1 cellular context compared by ENCODE assay signal in the genomic region with DNA sequence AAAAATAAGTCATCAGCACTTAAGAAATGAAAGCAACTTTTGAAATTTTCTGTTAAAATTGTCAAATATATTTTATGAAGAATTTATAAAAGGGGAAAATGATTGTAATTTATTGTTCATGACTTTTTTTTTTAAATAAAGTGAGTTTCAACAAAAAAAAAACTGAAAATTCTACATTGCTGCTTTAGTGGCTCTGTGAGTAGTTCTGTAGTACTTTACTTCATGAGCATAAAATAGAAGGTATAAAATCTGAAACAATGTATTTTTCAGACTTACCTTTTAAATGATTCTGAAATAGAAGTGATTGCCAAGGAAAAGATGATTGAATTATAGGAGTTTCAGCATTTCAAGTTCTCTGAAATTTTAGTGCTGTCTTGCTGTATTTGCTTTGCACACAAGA.
TF ChIP-seq lines count a peak whose summit lies in the region.

No MANE protein-coding gene starts in this region.

TF ChIP-seq in WTC11, 78 proteins besides CTCF, POLR2A, EP300 and RAD21 (continued from another document):
- TF ChIP-seq ZNF121 (CRISPR knock-in tag; IDR thresholded peaks at IDR 0.05): no peak
